Comparison of ENCODE assay signal across 1 cellular context in genomic region chr2:238765590-238765989, GRCh38.
TF ChIP-seq lines count a peak whose summit lies in the region.

No MANE protein-coding gene starts in this region.

TF ChIP-seq in IMR-90, 13 proteins besides CTCF, POLR2A, EP300 and RAD21 (continued from another document):
- TF ChIP-seq ELK1 (IDR thresholded peaks at IDR 0.05; ENCODE audit: borderline replicate concordance, low read depth, low read length) (no peak), CEBPB (IDR thresholded peaks at IDR 0.05; ENCODE audit: low read depth, low read length) (no peak)
